Comparison of ENCODE assay signal across 1 cellular context in the genomic region with DNA sequence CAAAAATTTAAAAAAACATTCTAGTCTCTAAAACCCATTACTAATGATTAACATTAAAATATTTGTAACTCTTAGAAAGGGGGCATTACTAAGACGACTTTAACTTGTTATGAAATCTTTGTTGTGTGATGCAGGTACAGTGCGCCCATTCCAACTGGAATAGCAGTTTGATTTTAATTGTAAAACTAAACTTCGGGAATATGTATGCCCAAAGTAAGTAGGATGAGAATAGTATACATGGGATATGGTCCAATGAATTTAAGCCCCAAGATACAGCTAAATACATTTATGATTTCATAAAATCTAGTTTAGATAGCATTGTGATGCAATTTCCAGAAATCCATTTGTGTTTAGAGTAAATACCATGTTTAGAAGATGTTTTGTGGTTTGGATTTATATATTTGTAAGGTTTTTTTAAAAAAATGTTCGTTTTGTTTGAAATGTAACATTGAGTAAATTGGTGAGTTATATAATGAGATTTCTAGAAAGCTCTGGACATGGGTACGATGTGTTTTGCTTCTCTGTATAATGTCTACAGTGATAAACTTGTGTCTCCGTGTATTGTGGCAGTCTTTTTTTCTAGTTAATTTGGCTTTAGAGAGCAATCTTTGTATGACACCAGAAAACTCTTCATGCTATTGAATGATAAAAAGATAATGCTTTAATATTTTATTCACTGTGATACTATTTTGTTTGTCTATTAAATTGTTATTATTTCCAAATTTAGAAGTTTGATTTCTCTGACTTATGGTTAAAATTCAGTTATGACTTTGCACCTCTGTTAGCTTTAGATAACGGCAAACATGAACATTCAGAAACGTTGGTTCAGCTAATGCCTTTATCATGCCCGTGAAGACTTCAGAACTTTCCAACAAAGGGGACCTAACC.
TF ChIP-seq lines count a peak whose summit lies in the region.

No MANE protein-coding gene starts in this region.

TF ChIP-seq in K562, 482 proteins besides CTCF, POLR2A, EP300 and RAD21 (continued from another document and continues in another):
- TF ChIP-seq, protein P1, sequence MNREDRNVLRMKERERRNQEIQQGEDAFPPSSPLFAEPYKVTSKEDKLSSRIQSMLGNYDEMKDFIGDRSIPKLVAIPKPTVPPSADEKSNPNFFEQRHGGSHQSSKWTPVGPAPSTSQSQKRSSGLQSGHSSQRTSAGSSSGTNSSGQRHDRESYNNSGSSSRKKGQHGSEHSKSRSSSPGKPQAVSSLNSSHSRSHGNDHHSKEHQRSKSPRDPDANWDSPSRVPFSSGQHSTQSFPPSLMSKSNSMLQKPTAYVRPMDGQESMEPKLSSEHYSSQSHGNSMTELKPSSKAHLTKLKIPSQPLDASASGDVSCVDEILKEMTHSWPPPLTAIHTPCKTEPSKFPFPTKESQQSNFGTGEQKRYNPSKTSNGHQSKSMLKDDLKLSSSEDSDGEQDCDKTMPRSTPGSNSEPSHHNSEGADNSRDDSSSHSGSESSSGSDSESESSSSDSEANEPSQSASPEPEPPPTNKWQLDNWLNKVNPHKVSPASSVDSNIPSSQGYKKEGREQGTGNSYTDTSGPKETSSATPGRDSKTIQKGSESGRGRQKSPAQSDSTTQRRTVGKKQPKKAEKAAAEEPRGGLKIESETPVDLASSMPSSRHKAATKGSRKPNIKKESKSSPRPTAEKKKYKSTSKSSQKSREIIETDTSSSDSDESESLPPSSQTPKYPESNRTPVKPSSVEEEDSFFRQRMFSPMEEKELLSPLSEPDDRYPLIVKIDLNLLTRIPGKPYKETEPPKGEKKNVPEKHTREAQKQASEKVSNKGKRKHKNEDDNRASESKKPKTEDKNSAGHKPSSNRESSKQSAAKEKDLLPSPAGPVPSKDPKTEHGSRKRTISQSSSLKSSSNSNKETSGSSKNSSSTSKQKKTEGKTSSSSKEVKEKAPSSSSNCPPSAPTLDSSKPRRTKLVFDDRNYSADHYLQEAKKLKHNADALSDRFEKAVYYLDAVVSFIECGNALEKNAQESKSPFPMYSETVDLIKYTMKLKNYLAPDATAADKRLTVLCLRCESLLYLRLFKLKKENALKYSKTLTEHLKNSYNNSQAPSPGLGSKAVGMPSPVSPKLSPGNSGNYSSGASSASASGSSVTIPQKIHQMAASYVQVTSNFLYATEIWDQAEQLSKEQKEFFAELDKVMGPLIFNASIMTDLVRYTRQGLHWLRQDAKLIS (CRISPR knock-in tag; IDR thresholded peaks at IDR 0.05) = no peak
- TF ChIP-seq KDM5B (IDR thresholded peaks at IDR 0.05; ENCODE audit: insufficient replicate concordance, low read depth, low read length) (no peak), MTF1 (CRISPR knock-in tag; IDR thresholded peaks at IDR 0.05; ENCODE audit: borderline replicate concordance) (no peak), IRF2 (CRISPR knock-in tag; IDR thresholded peaks at IDR 0.05) (no peak), SNIP1 (IDR thresholded peaks at IDR 0.05; ENCODE audit: low read depth) (no peak), FUS (optimal IDR thresholded peaks at IDR 0.05; ENCODE audit: low read depth, low read length) (no peak), MXI1 (IDR thresholded peaks at IDR 0.05; ENCODE audit: low read depth, low read length) (0 out of 2 replicates have a peak, but pooled peaks have one; percentile 21), ZSCAN29 (IDR thresholded peaks at IDR 0.05) (no peak), PPARD (CRISPR knock-in tag; IDR thresholded peaks at IDR 0.05) (no peak), CBFA2T2 (conservative IDR thresholded peaks at IDR 0.05) (peak; percentile 79), BMI1 (IDR thresholded peaks at IDR 0.05; ENCODE audit: low read length) (no peak), FIP1L1 (IDR thresholded peaks at IDR 0.05; ENCODE audit: low read depth, low read length, poor library complexity, severe bottlenecking) (no peak), TAL1 (IDR thresholded peaks at IDR 0.05) (peak; percentile 84), MAFG (tag; conservative IDR thresholded peaks at IDR 0.05) (peak; percentile 74), HSF4 (CRISPR knock-in tag; IDR thresholded peaks at IDR 0.05; ENCODE audit: borderline replicate concordance) (no peak), DNMT1 (IDR thresholded peaks at IDR 0.05) (no peak), ZNF431 (CRISPR knock-in tag; IDR thresholded peaks at IDR 0.05) (no peak), ZNF695 (CRISPR knock-in tag; IDR thresholded peaks at IDR 0.05) (no peak), NFXL1 (CRISPR knock-in tag; IDR thresholded peaks at IDR 0.05) (no peak), HNRNPK (IDR thresholded peaks at IDR 0.05; ENCODE audit: low read depth, low read length, poor library complexity, severe bottlenecking) (no peak), TCF3 (CRISPR knock-in tag; IDR thresholded peaks at IDR 0.05) (peak; percentile 88), ZNF197 (CRISPR knock-in tag; IDR thresholded peaks at IDR 0.05; ENCODE audit: low read depth) (peak; percentile 77; the same call in 1 of the 2 replicates), RBM39 (optimal IDR thresholded peaks at IDR 0.05; ENCODE audit: low read depth, low read length) (no peak), XRCC3 (IDR thresholded peaks at IDR 0.05) (no peak), SRSF7 (optimal IDR thresholded peaks at IDR 0.05; ENCODE audit: low read depth, low read length) (no peak), RFX7 (CRISPR knock-in tag; IDR thresholded peaks at IDR 0.05) (no peak), HDAC6 (IDR thresholded peaks at IDR 0.05; ENCODE audit: low read depth, low read length) (no peak), CCAR2 (IDR thresholded peaks at IDR 0.05; ENCODE audit: low read depth, low read length) (no peak), CC2D1A (IDR thresholded peaks at IDR 0.05) (peak; percentile 29; the same call in 1 of the 2 replicates), MEF2D (tag; conservative IDR thresholded peaks at IDR 0.05; ENCODE audit: low read depth) (no peak), NCOA1 (IDR thresholded peaks at IDR 0.05; ENCODE audit: low read depth) (peak; percentile 30; the same call in 1 of the 2 replicates), ELF1 (tag; IDR thresholded peaks at IDR 0.05) (no peak), ZNF707 (CRISPR knock-in tag; conservative IDR thresholded peaks at IDR 0.05) (no peak), PHF8 (IDR thresholded peaks at IDR 0.05; ENCODE audit: borderline replicate concordance, low read length) (no peak), HNRNPH1 (optimal IDR thresholded peaks at IDR 0.05; ENCODE audit: low read depth, low read length) (no peak), ZNF696 (CRISPR knock-in tag; conservative IDR thresholded peaks at IDR 0.05) (no peak), SPI1 (IDR thresholded peaks at IDR 0.05; ENCODE audit: borderline replicate concordance, low read depth, low read length) (no peak), RBM25 (IDR thresholded peaks at IDR 0.05; ENCODE audit: low read depth, low read length, severe bottlenecking) (no peak), ZNF830 (CRISPR knock-in tag; IDR thresholded peaks at IDR 0.05) (no peak), GTF2A2 (tag; IDR thresholded peaks at IDR 0.05) (no peak), MCM3 (IDR thresholded peaks at IDR 0.05) (no peak), ZBTB1 (CRISPR knock-in tag; IDR thresholded peaks at IDR 0.05; ENCODE audit: borderline replicate concordance, low read depth) (no peak), RFX1 (IDR thresholded peaks at IDR 0.05) (no peak; the same call in 1 of the 2 replicates), SIN3B (IDR thresholded peaks at IDR 0.05; ENCODE audit: low read depth) (no peak)
- TF ChIP-seq, protein P2, sequence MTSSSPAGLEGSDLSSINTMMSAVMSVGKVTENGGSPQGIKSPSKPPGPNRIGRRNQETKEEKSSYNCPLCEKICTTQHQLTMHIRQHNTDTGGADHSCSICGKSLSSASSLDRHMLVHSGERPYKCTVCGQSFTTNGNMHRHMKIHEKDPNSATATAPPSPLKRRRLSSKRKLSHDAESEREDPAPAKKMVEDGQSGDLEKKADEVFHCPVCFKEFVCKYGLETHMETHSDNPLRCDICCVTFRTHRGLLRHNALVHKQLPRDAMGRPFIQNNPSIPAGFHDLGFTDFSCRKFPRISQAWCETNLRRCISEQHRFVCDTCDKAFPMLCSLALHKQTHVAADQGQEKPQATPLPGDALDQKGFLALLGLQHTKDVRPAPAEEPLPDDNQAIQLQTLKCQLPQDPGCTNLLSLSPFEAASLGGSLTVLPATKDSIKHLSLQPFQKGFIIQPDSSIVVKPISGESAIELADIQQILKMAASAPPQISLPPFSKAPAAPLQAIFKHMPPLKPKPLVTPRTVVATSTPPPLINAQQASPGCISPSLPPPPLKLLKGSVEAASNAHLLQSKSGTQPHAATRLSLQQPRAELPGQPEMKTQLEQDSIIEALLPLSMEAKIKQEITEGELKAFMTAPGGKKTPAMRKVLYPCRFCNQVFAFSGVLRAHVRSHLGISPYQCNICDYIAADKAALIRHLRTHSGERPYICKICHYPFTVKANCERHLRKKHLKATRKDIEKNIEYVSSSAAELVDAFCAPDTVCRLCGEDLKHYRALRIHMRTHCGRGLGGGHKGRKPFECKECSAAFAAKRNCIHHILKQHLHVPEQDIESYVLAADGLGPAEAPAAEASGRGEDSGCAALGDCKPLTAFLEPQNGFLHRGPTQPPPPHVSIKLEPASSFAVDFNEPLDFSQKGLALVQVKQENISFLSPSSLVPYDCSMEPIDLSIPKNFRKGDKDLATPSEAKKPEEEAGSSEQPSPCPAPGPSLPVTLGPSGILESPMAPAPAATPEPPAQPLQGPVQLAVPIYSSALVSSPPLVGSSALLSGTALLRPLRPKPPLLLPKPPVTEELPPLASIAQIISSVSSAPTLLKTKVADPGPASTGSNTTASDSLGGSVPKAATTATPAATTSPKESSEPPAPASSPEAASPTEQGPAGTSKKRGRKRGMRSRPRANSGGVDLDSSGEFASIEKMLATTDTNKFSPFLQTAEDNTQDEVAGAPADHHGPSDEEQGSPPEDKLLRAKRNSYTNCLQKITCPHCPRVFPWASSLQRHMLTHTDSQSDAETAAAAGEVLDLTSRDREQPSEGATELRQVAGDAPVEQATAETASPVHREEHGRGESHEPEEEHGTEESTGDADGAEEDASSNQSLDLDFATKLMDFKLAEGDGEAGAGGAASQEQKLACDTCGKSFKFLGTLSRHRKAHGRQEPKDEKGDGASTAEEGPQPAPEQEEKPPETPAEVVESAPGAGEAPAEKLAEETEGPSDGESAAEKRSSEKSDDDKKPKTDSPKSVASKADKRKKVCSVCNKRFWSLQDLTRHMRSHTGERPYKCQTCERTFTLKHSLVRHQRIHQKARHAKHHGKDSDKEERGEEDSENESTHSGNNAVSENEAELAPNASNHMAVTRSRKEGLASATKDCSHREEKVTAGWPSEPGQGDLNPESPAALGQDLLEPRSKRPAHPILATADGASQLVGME (CRISPR knock-in tag; IDR thresholded peaks at IDR 0.05) = no peak
- TF ChIP-seq, protein P3, sequence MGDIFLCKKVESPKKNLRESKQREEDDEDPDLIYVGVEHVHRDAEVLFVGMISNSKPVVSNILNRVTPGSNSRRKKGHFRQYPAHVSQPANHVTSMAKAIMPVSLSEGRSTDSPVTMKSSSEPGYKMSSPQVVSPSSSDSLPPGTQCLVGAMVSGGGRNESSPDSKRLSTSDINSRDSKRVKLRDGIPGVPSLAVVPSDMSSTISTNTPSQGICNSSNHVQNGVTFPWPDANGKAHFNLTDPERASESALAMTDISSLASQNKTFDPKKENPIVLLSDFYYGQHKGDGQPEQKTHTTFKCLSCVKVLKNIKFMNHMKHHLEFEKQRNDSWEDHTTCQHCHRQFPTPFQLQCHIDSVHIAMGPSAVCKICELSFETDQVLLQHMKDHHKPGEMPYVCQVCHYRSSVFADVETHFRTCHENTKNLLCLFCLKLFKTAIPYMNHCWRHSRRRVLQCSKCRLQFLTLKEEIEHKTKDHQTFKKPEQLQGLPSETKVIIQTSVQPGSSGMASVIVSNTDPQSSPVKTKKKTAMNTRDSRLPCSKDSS (IDR thresholded peaks at IDR 0.05; ENCODE audit: low read depth, partially characterized antibody) = no peak
- TF ChIP-seq, protein P4, sequence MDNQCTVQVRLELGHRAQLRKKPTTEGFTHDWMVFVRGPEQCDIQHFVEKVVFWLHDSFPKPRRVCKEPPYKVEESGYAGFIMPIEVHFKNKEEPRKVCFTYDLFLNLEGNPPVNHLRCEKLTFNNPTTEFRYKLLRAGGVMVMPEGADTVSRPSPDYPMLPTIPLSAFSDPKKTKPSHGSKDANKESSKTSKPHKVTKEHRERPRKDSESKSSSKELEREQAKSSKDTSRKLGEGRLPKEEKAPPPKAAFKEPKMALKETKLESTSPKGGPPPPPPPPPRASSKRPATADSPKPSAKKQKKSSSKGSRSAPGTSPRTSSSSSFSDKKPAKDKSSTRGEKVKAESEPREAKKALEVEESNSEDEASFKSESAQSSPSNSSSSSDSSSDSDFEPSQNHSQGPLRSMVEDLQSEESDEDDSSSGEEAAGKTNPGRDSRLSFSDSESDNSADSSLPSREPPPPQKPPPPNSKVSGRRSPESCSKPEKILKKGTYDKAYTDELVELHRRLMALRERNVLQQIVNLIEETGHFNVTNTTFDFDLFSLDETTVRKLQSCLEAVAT (IDR thresholded peaks at IDR 0.05) = 0 out of 4 replicates have a peak, but pooled peaks of 1 of the 2 experiments have one; percentile 19
- TF ChIP-seq, protein P5, sequence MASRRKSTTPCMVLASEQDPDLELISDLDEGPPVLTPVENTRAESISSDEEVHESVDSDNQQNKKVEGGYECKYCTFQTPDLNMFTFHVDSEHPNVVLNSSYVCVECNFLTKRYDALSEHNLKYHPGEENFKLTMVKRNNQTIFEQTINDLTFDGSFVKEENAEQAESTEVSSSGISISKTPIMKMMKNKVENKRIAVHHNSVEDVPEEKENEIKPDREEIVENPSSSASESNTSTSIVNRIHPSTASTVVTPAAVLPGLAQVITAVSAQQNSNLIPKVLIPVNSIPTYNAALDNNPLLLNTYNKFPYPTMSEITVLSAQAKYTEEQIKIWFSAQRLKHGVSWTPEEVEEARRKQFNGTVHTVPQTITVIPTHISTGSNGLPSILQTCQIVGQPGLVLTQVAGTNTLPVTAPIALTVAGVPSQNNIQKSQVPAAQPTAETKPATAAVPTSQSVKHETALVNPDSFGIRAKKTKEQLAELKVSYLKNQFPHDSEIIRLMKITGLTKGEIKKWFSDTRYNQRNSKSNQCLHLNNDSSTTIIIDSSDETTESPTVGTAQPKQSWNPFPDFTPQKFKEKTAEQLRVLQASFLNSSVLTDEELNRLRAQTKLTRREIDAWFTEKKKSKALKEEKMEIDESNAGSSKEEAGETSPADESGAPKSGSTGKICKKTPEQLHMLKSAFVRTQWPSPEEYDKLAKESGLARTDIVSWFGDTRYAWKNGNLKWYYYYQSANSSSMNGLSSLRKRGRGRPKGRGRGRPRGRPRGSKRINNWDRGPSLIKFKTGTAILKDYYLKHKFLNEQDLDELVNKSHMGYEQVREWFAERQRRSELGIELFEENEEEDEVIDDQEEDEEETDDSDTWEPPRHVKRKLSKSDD (conservative IDR thresholded peaks at IDR 0.05; ENCODE audit: low read length) = no peak
- TF ChIP-seq, protein P6, sequence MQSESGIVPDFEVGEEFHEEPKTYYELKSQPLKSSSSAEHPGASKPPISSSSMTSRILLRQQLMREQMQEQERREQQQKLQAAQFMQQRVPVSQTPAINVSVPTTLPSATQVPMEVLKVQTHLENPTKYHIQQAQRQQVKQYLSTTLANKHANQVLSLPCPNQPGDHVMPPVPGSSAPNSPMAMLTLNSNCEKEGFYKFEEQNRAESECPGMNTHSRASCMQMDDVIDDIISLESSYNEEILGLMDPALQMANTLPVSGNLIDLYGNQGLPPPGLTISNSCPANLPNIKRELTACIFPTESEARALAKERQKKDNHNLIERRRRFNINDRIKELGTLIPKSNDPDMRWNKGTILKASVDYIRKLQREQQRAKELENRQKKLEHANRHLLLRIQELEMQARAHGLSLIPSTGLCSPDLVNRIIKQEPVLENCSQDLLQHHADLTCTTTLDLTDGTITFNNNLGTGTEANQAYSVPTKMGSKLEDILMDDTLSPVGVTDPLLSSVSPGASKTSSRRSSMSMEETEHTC (IDR thresholded peaks at IDR 0.05) = no peak
